8 cellular contexts compared by ENCODE assay signal in genomic region chr14:77026166-77026929, GRCh38. TPM values are rescaled to one million over a fixed set of nuclear protein-coding genes. Genes with fewer than 3 reads are reported as not detected.
DNase-seq lines count a peak whose midpoint lies in the region; ATAC-seq and TF ChIP-seq lines count a peak whose summit lies in the region.

No MANE protein-coding gene starts in this region.

- H2BK5ac ChIP-seq in mesendoderm (ENCODE audit: low read length): peak overlapping the region; percentile 85

- H2BK120ac ChIP-seq in mesendoderm (ENCODE audit: low read depth, low read length): peak overlapping the region; percentile 54

- peak; percentile 1 for ATAC-seq in upper lobe of right lung
- ATAC-seq in HG03095 (IDR thresholded peaks at IDR 0.05; ENCODE audit: unreplicated experiment): no peak

- peak overlapping the region; percentile 97 for H3K4ac ChIP-seq in mesendoderm (ENCODE audit: low read depth, low read length)

- peak; percentile 15 for DNase-seq in NCI-H2227 treated with DMSO at 0.1 percent for 48 hours (lab: John Stamatoyannopoulos, UW)
- DNase-seq in choroid plexus epithelial cell (ENCODE audit: low read depth): peak; percentile 68
- peak; percentile 61 for DNase-seq in mesendoderm
- DNase-seq in upper lobe of right lung: peak; percentile 82
- no peak for DNase-seq in SKM-1 treated with dmso at 0.1 percent for 144 hours (lab: John Stamatoyannopoulos, UW; ENCODE audit: unreplicated experiment)
- DNase-seq in NCI-H774 (lab: John Stamatoyannopoulos, UW): no peak

- peaks cover 28% of the 10 kb centered on the region for H3K79me2 ChIP-seq in mesendoderm (ENCODE audit: control insufficient read depth, insufficient read depth, low read length)

- H3K9ac ChIP-seq in ES-I3 (ENCODE audit: low read depth, low read length): peak overlapping the region; percentile 91
- peak overlapping the region; percentile 91 for H3K9ac ChIP-seq in mesendoderm (ENCODE audit: low read length)

- H3K4me1 ChIP-seq in ES-I3 (ENCODE audit: insufficient read depth, low read length) (peaks cover 25% of the 10 kb centered on the region), mesendoderm (ENCODE audit: control insufficient read depth, low read depth, low read length) (peaks cover 12% of the 10 kb centered on the region), upper lobe of right lung (peaks cover 58% of the 10 kb centered on the region)

- no CpG with 5 or more reads among the region's 76 CpGs for WGBS in mesendoderm (ENCODE audit: extremely low coverage, insufficient coverage, low lambda C conversion rate)

- H3K27ac ChIP-seq in mesendoderm (ENCODE audit: low read depth, low read length) (peak overlapping the region; percentile 91), upper lobe of right lung (peak overlapping the region; percentile 99)

- no peak overlapping the region for H4K8ac ChIP-seq in mesendoderm (ENCODE audit: low read depth, low read length)

- peak overlapping the region; percentile 85 for H3K4me2 ChIP-seq in mesendoderm (ENCODE audit: low read length)

- intact Hi-C loops in upper lobe of right lung (cut with DNase I): loop anchor here (10.0 kb wide), 2 partner anchors 72 to 112 kb away; no protein-coding TSS in a partner anchor

- H2BK15ac ChIP-seq in mesendoderm (replicated peaks; ENCODE audit: low read depth): no peak overlapping the region

- TF ChIP-seq CTCF in choroid plexus epithelial cell (conservative IDR thresholded peaks at IDR 0.05; ENCODE audit: low read depth, low read length): no peak
- no peak for TF ChIP-seq CTCF in upper lobe of right lung (IDR thresholded peaks at IDR 0.05)

- no peaks in the 10 kb centered on the region for H3K79me1 ChIP-seq in mesendoderm (ENCODE audit: low read length)

- H3K9me3 ChIP-seq in ES-I3 (ENCODE audit: control insufficient read depth, insufficient read depth, low read length): no peaks in the 10 kb centered on the region
- no peaks in the 10 kb centered on the region for H3K9me3 ChIP-seq in upper lobe of right lung

- peak overlapping the region; percentile 100 for H3K23ac ChIP-seq in mesendoderm (ENCODE audit: low read length)

- H2AK5ac ChIP-seq in mesendoderm (ENCODE audit: low read length): no peak overlapping the region

- no peak overlapping the region for H4K5ac ChIP-seq in mesendoderm (ENCODE audit: low read length)

- H3K27me3 ChIP-seq in mesendoderm (ENCODE audit: insufficient read depth, low read length, poor library complexity) (no peaks in the 10 kb centered on the region), upper lobe of right lung (no peaks in the 10 kb centered on the region)

- peak overlapping the region; percentile 97 for H3K56ac ChIP-seq in mesendoderm (ENCODE audit: low read length)

- H3K36me3 ChIP-seq in ES-I3 (ENCODE audit: insufficient read depth, low read length) (0 out of 2 replicates have a peak, but pooled peaks cover 3% of the 10 kb centered on the region), mesendoderm (ENCODE audit: control insufficient read depth, insufficient read depth, low read length) (no peaks in the 10 kb centered on the region), upper lobe of right lung (peaks cover 6% of the 10 kb centered on the region)

- H3K18ac ChIP-seq in mesendoderm (ENCODE audit: low read length): peak overlapping the region; percentile 81

- peak overlapping the region; percentile 83 for H3K4me3 ChIP-seq in choroid plexus epithelial cell (ENCODE audit: low read depth, low read length)
- peak overlapping the region; percentile 62 for H3K4me3 ChIP-seq in mesendoderm (ENCODE audit: low read length)
- peak overlapping the region; percentile 73 for H3K4me3 ChIP-seq in upper lobe of right lung

RNA-seq across cellular contexts. Expression of gene IRF2BPL, which starts 2.2 kb away (rescaled TPM):
- 15.8 TPM for polyA plus RNA-seq in mesendoderm (2013, experiment 1 of 2)
- polyA plus RNA-seq in mesendoderm (2013, experiment 2 of 2): 15.9 TPM
- total RNA-seq in upper lobe of right lung: 50.6 TPM

Comparison
In these comparisons a context has a peak if more than half of its experiments do, and no peak if none do; other contexts are left out.
1. DNase-seq: peak in NCI-H2227 treated with DMSO at 0.1 percent for 48 hours (single experiment), choroid plexus epithelial cell (single experiment), mesendoderm (single experiment) and upper lobe of right lung (single experiment); none in SKM-1 treated with dmso at 0.1 percent for 144 hours (single experiment) and NCI-H774 (single experiment).
2. Peak in every context shown above with its lines, with median percentiles within 50 percentile points of each other: H3K4me3 ChIP-seq.